ENCODE assay signal across 28 cellular contexts in the genomic region with DNA sequence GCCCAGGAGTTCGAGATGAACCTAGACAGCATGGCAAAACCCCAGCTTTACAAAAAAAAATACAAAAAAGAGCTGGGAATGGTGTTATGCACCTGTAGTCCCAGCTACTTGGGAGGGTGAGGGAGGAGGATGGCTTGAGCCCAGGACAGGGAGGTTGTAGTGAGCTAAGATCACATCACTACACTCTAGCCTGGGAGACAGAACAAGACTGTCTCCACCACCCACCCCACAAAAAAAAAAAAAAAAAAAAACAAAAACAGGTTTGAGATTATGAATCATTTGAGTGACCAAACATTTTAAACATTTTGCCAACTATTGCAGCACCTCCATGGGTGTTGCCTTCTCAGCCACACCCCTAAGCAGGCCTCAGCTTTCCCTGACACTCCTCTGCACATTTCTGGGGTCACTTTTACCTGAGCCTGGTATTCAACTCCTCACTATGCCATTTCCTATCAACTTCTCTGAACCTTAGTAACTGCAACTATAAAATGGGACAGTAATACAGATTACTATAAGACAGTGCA. TPM values are rescaled to one million over a fixed set of nuclear protein-coding genes. Genes with fewer than 3 reads are reported as not detected.
"Had no signal": no experiment of that assay in that cellular context is flagged by ENCODE, and none has a peak within 500 bp of the region (broad histone marks: within the 10 kb centered on the region; RNA-seq: fewer than 3 reads in every experiment).

No MANE protein-coding gene starts in this region.

- H3K27ac Mint-ChIP-seq: activated CD4-positive, alpha-beta memory T cell treated with anti-CD3 and anti-CD28 coated beads, Interleukin-2, amount 10 ng/mL, durations not matched to agents 7 days and 5 days; activated naive CD4-positive, alpha-beta T cell treated with anti-CD3 and anti-CD28 coated beads for 36 hours; activated naive CD8-positive, alpha-beta T cell; activated T-helper 17 cell treated with anti-CD3 and anti-CD28 coated beads, Interleukin-2, amount 50 U/mL, for 72 hours; brain had no signal

- ATAC-seq: activated T-helper 17 cell treated with anti-CD3 and anti-CD28 coated beads, Interleukin-2, amount 50 U/mL, for 72 hours; Right ventricle myocardium inferior had no signal

- H2AFZ ChIP-seq: PC-9 had no signal

- FAIRE-seq: astrocyte had no signal

- H3K27me3 Mint-ChIP-seq: activated CD4-positive, alpha-beta memory T cell treated with anti-CD3 and anti-CD28 coated beads, Interleukin-2, amount 10 ng/mL, durations not matched to agents 7 days and 5 days; activated naive CD8-positive, alpha-beta T cell; activated T-helper 17 cell treated with anti-CD3 and anti-CD28 coated beads, Interleukin-2, amount 50 U/mL, for 72 hours had no signal

- DNase-seq: activated CD4-positive, alpha-beta memory T cell treated with anti-CD3 and anti-CD28 coated beads, Interleukin-2, amount 10 ng/mL, durations not matched to agents 7 days and 5 days; activated CD4-positive, alpha-beta T cell treated with anti-CD3 and anti-CD28 coated beads, Interleukin-2, amount 50 U/mL, for 1 hour; activated CD4-positive, CD25-positive, alpha-beta regulatory T cell; activated gamma-delta T cell; activated naive CD4-positive, alpha-beta T cell treated with anti-CD3 and anti-CD28 coated beads for 36 hours; activated T-cell treated with anti-CD3 and anti-CD28 coated beads for 4 hours; activated T-cell treated with anti-CD3 and anti-CD28 coated beads, Interleukin-2, amount 50 U/mL, for 48 hours; amygdala; MM.1S; NCI-H1105; NCI-H1436; NCI-H1930; NCI-H2171 treated with DMSO at 0.1 percent for 48 hours; NCI-H226; NCI-H526; NCI-H82; PC-9; T-helper 1 cell had no signal

- H3K4me3 ChIP-seq: cardiac muscle cell, PC-9, SK-N-MC had no signal

- H3K4me2 ChIP-seq: PC-9 had no signal

- H3K4me1 Mint-ChIP-seq: activated CD4-positive, alpha-beta memory T cell treated with anti-CD3 and anti-CD28 coated beads, Interleukin-2, amount 10 ng/mL, durations not matched to agents 7 days and 5 days; activated T-helper 17 cell treated with anti-CD3 and anti-CD28 coated beads, Interleukin-2, amount 50 U/mL, for 72 hours had no signal

- H3K27ac ChIP-seq: cardiac muscle cell, PC-9, SK-N-MC, VCaP had no signal

- H3K36me3 Mint-ChIP-seq: activated naive CD8-positive, alpha-beta T cell; brain had no signal

- H3K4me3 Mint-ChIP-seq: activated CD4-positive, alpha-beta memory T cell treated with anti-CD3 and anti-CD28 coated beads, Interleukin-2, amount 10 ng/mL, durations not matched to agents 7 days and 5 days; activated naive CD4-positive, alpha-beta T cell treated with anti-CD3 and anti-CD28 coated beads for 36 hours; activated naive CD8-positive, alpha-beta T cell; activated T-helper 17 cell treated with anti-CD3 and anti-CD28 coated beads, Interleukin-2, amount 50 U/mL, for 72 hours; brain had no signal

- H3K36me3 ChIP-seq: cardiac muscle cell had no signal

- H3K9me3 Mint-ChIP-seq: activated CD4-positive, alpha-beta memory T cell treated with anti-CD3 and anti-CD28 coated beads, Interleukin-2, amount 10 ng/mL, durations not matched to agents 7 days and 5 days; activated naive CD4-positive, alpha-beta T cell treated with anti-CD3 and anti-CD28 coated beads for 36 hours; activated T-helper 17 cell treated with anti-CD3 and anti-CD28 coated beads, Interleukin-2, amount 50 U/mL, for 72 hours had no signal

- H3K27me3 ChIP-seq: cardiac muscle cell had no signal

RNA-seq across cellular contexts. Expression of gene IL5RA, which starts 41.8 kb away (rescaled TPM):
- total RNA-seq: activated CD4-positive, alpha-beta memory T cell treated with anti-CD3 and anti-CD28 coated beads, Interleukin-2, amount 10 ng/mL, durations not matched to agents 7 days and 5 days; activated naive CD4-positive, alpha-beta T cell treated with anti-CD3 and anti-CD28 coated beads for 36 hours; astrocyte; cardiac muscle cell; NCI-H460; PC-9; T-helper 2 cell treated with Interferon-gamma antibody and Interleukin-4, amounts not matched to agents 100 ng/mL and 5 ng/mL, for 36 hours had no signal
- polyA plus RNA-seq: cardiac muscle cell had no signal
